In the genomic region with DNA sequence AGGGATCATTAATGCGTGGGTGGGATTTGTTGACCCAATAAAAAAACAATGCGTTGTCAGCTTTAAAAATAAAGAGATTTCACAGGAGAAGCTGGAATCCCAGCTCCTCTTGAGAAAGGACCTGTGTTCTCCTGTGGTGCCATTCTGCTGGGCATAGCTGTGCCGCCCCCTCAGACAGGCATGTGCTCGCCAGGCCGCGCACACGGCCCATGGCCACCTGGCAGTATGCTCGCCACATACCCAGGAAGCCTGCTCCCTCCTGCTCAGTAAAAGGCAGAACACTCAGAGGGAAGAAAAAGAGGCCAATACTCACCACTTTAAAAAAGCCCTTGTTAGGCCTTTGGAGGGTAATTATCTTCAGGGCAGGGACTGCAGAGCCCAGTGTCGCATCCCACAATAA, we compare ENCODE assay signal across 25 cellular contexts. TPM values are rescaled to one million over a fixed set of nuclear protein-coding genes. Genes with fewer than 3 reads are reported as not detected.
DNase-seq lines count a peak whose midpoint lies in the region; ATAC-seq and TF ChIP-seq lines count a peak whose summit lies in the region.
"Had no signal": no experiment of that assay in that cellular context is flagged by ENCODE, and none has a peak within 500 bp of the region (broad histone marks: within the 10 kb centered on the region; RNA-seq: fewer than 3 reads in every experiment).

No MANE protein-coding gene starts in this region.

- no peak overlapping the region for H3K4me3 ChIP-seq in osteoblast (ENCODE audit: insufficient read depth, low read length)
- no peak overlapping the region for H3K4me3 ChIP-seq in uterus
- H3K4me3 ChIP-seq in Caco-2 (ENCODE audit: low read depth, low read length), result no peak overlapping the region
- H3K4me3 ChIP-seq: upper lobe of left lung had no signal

- H3K4me1 Mint-ChIP-seq in Caco-2 (ENCODE audit: low read depth, unreplicated experiment), result no peaks in the 10 kb centered on the region
- H3K4me1 Mint-ChIP-seq: activated T-helper 17 cell treated with anti-CD3 and anti-CD28 coated beads, Interleukin-2, amount 50 U/mL, for 72 hours; CD14-positive monocyte had no signal

- H3K79me2 ChIP-seq in osteoblast (ENCODE audit: insufficient read depth, low read length), result no peaks in the 10 kb centered on the region

- CTCF ChIA-PET in Caco-2 (lab: Charles Lee), result interaction anchor here (1.0 kb wide), 1 partner anchor 9 kb away, joined by 5 read pairs; no protein-coding TSS in a partner anchor

- H3K36me3 Mint-ChIP-seq in Caco-2 (ENCODE audit: insufficient read depth, unreplicated experiment), result peaks cover 34% of the 10 kb centered on the region

- H3K27ac Mint-ChIP-seq in Caco-2 (ENCODE audit: unreplicated experiment), result no peak overlapping the region
- H3K27ac Mint-ChIP-seq: activated CD8-positive, alpha-beta T cell treated with anti-CD3 and anti-CD28 coated beads for 36 hours; T-helper 2 cell treated with Interferon-gamma antibody and Interleukin-4, amounts not matched to agents 5 μg/mL and 100 μg/mL, for 36 hours had no signal

- no peaks in the 10 kb centered on the region for H3K27me3 ChIP-seq in osteoblast (ENCODE audit: insufficient read depth, low read length)
- H3K27me3 ChIP-seq in uterus, result no peaks in the 10 kb centered on the region
- no peaks in the 10 kb centered on the region for H3K27me3 ChIP-seq in Caco-2 (replicated peaks; ENCODE audit: control insufficient read depth, insufficient read depth, low read length)
- H3K27me3 ChIP-seq: upper lobe of left lung had no signal

- no peaks in the 10 kb centered on the region for H3K27me3 Mint-ChIP-seq in Caco-2 (ENCODE audit: insufficient read depth, unreplicated experiment)
- H3K27me3 Mint-ChIP-seq: activated CD8-positive, alpha-beta T cell treated with anti-CD3 and anti-CD28 coated beads for 36 hours; activated T-helper 17 cell treated with anti-CD3 and anti-CD28 coated beads, Interleukin-2, amount 50 U/mL, for 72 hours had no signal

- H3K27ac ChIP-seq in cingulate gyrus (ENCODE audit: low read depth, low read length) (peak overlapping the region; percentile 35), osteoblast (ENCODE audit: low read depth, low read length) (peak overlapping the region; percentile 5), uterus (peak overlapping the region; percentile 59 to 72)
- H3K27ac ChIP-seq: 22Rv1, upper lobe of left lung had no signal

- no peak overlapping the region for H3K4me3 Mint-ChIP-seq in Caco-2 (ENCODE audit: unreplicated experiment)
- H3K4me3 Mint-ChIP-seq: activated CD8-positive, alpha-beta T cell treated with anti-CD3 and anti-CD28 coated beads for 36 hours; activated T-helper 17 cell treated with anti-CD3 and anti-CD28 coated beads, Interleukin-2, amount 50 U/mL, for 72 hours; CD14-positive monocyte; T-helper 2 cell treated with Interferon-gamma antibody and Interleukin-4, amounts not matched to agents 5 μg/mL and 100 μg/mL, for 36 hours had no signal

- no peak overlapping the region for H2AFZ ChIP-seq in osteoblast (ENCODE audit: low read length)

- no peaks in the 10 kb centered on the region for H3K9me3 Mint-ChIP-seq in Caco-2 (ENCODE audit: unreplicated experiment)
- H3K9me3 Mint-ChIP-seq: activated CD8-positive, alpha-beta T cell treated with anti-CD3 and anti-CD28 coated beads for 36 hours; activated naive CD4-positive, alpha-beta T cell treated with anti-CD3 and anti-CD28 coated beads, Interleukin-2, amount 50 U/mL, for 72 hours; activated T-helper 17 cell treated with anti-CD3 and anti-CD28 coated beads, Interleukin-2, amount 50 U/mL, for 72 hours; CD14-positive monocyte; T-helper 2 cell treated with Interferon-gamma antibody and Interleukin-4, amounts not matched to agents 5 μg/mL and 100 μg/mL, for 36 hours had no signal

- no peaks in the 10 kb centered on the region for H3K4me1 ChIP-seq in osteoblast (ENCODE audit: insufficient read depth, low read length)
- H3K4me1 ChIP-seq in uterus, result no peaks in the 10 kb centered on the region
- H3K4me1 ChIP-seq in Caco-2, result no peaks in the 10 kb centered on the region
- H3K4me1 ChIP-seq: upper lobe of left lung had no signal

- POLR2A ChIA-PET in Caco-2 (lab: Charles Lee), result no interaction called here

- no peak for TF ChIP-seq POLR2A in uterus (IDR thresholded peaks at IDR 0.05)

- TF ChIP-seq CTCF in osteoblast (IDR thresholded peaks at IDR 0.05; ENCODE audit: extremely low read depth, low read depth, low read length), result no peak
- TF ChIP-seq CTCF in uterus (IDR thresholded peaks at IDR 0.05), result no peak
- no peak for TF ChIP-seq CTCF in Caco-2 (IDR thresholded peaks at IDR 0.05; ENCODE audit: insufficient read depth in 1 of 2, low read depth in 1 of 2, low read length in 1 of 2, severe bottlenecking in 1 of 2, unreplicated experiment in 1 of 2)

- H3K4me2 ChIP-seq in osteoblast (ENCODE audit: insufficient read depth, low read length), result peak overlapping the region; percentile 40

- BruUV-seq in Caco-2 (replicated peaks; lab: Mats Ljungman, UMichigan), result no TSS peak

- DNase-seq in Right ventricle myocardium inferior (ENCODE audit: missing footprints) (no peak), cardiac septum (ENCODE audit: low spot score) (no peak), osteoblast (ENCODE audit: insufficient read length, low spot score, missing footprints) (no peak), uterus (no peak), activated gamma-delta T cell treated with Interleukin-2 at 50 U/mL for 16 hours (no peak), Caco-2 (no peak)
- DNase-seq: activated CD8-positive, alpha-beta T cell treated with anti-CD3 and anti-CD28 coated beads for 36 hours; mammary epithelial cell; MV-4-11; NCI-H146; NCI-H2171 treated with DMSO at 0.1 percent for 48 hours; NCI-H526; NK-92 treated with Interleukin-12 subunit alpha and Interleukin-12 subunit beta, amount 100 ng/mL, for 24 hours; PC-3; SHP77; small intestine had no signal

- H3K9me3 ChIP-seq in osteoblast (ENCODE audit: low read depth, low read length), result no peaks in the 10 kb centered on the region
- H3K9me3 ChIP-seq in uterus, result no peaks in the 10 kb centered on the region
- H3K9me3 ChIP-seq in Caco-2, result no peaks in the 10 kb centered on the region
- H3K9me3 ChIP-seq: upper lobe of left lung had no signal

- H3K36me3 ChIP-seq in osteoblast (ENCODE audit: insufficient read depth, low read length) (peaks cover 60% of the 10 kb centered on the region), uterus (no peaks in the 10 kb centered on the region), Caco-2 (ENCODE audit: control insufficient read depth, insufficient read depth, low read length) (no peaks in the 10 kb centered on the region; the same call in none of the 2 replicates)

- H4K20me1 ChIP-seq in osteoblast (ENCODE audit: insufficient read depth, low read length), result no peaks in the 10 kb centered on the region

- ATAC-seq in Right ventricle myocardium inferior, result peak; percentile 7
- no peak for ATAC-seq in GM18868 (IDR thresholded peaks at IDR 0.05; ENCODE audit: unreplicated experiment)
- ATAC-seq: activated CD8-positive, alpha-beta T cell treated with anti-CD3 and anti-CD28 coated beads for 36 hours; activated naive CD4-positive, alpha-beta T cell treated with anti-CD3 and anti-CD28 coated beads, Interleukin-2, amount 50 U/mL, for 72 hours; activated T-helper 17 cell treated with anti-CD3 and anti-CD28 coated beads, Interleukin-2, amount 50 U/mL, for 72 hours; HepG2; PC-3 had no signal

- intact Hi-C loops in Right ventricle myocardium inferior (cut with DNase I) (no loop called here), cardiac septum (cut with DNase I) (no loop called here), uterus (cut with DNase I; ENCODE audit: low total_unique reads) (loop anchor here (10.0 kb wide), 1 partner anchor 83 kb away; a partner anchor contains a TSS), Caco-2 (cut with micrococcal nuclease; ENCODE audit: unreplicated experiment) (no loop called here)

RNA-seq across cellular contexts. Expression of a gene that starts 13.1 kb away (rescaled TPM):
- 12.5 TPM for total RNA-seq in Right ventricle myocardium inferior
- 8.8 TPM for total RNA-seq in cardiac septum
- 19.2 and 19.5 TPM in 2 replicates for total RNA-seq in osteoblast
- 10 to 100 TPM; 19.1 to 23.9 (median 21.9) TPM for total RNA-seq in uterus
- total RNA-seq in Caco-2 (2022), result 13.5 and 15.1 TPM in 2 replicates

RNA-seq across cellular contexts. Expression of a gene that starts 24.2 kb away (rescaled TPM):
- 8.0 TPM for total RNA-seq in Right ventricle myocardium inferior
- 9.3 TPM for total RNA-seq in cardiac septum
- total RNA-seq in osteoblast, result 13.4 and 16.8 TPM in 2 replicates
- total RNA-seq in uterus, result 10 to 100 TPM in 2 of 4 donors, 1 to 10 TPM in 2; 1.8 to 29.6 (median 15.0) TPM
- total RNA-seq in Caco-2 (2022), result 20.0 and 21.8 TPM in 2 replicates

RNA-seq across cellular contexts. Expression of a gene that starts 35.1 kb away (rescaled TPM):
- total RNA-seq in Right ventricle myocardium inferior (102 TPM), cardiac septum (33.1 TPM), osteoblast (76.3 and 86.1 TPM in 2 replicates), uterus (10 to 100 TPM; 17.4 to 31.1 (median 20.6) TPM), Caco-2 (2022) (21.6 and 22.4 TPM in 2 replicates)

RNA-seq across cellular contexts. Expression of a gene that starts 58.0 kb away (rescaled TPM):
- total RNA-seq in Right ventricle myocardium inferior (15.1 TPM), cardiac septum (10.7 TPM), osteoblast (11.5 and 14.5 TPM in 2 replicates), uterus (10 to 100 TPM; 26.5 to 79.7 (median 47.6) TPM), Caco-2 (2022) (22.5 and 24.8 TPM in 2 replicates)

Comparison
In these comparisons a context has a peak if more than half of its experiments do, and no peak if none do; other contexts are left out.
1. H3K27ac ChIP-seq: peak in every context shown above with its lines; median percentile 66 in uterus; 35 in cingulate gyrus; 5 in osteoblast.